In the genomic region with DNA sequence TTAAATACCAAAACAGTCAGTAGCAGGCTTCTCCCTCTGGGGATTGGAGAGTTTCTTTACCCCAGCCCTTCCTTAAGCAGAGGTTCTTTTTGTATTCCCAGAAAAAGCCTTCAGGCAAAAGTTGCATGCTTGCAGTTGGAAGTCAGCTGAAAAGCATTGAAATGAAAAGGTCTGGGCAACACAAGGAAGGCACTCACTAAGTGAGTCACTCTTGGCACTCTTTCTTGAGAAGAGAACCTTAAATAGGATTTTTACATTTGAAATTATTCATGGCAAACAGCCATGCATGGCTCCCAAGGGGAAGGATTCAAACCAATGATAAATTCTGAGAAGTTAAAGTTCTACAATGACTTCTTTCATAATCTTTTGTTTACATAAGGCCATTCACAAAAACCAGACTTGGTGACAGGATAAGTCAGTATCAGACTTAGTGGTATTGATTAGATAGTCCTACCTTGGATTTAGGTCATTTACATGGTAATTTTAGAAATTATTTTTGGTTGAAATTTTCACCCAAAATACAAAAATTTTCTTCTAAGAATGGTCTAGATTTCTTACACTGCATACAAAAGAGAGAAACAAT, we compare ENCODE assay signal across 17 cellular contexts.
DNase-seq lines count a peak whose midpoint lies in the region; ATAC-seq, FAIRE-seq and TF ChIP-seq lines count a peak whose summit lies in the region.
"Had no signal": no experiment of that assay in that cellular context is flagged by ENCODE, and none has a peak within 500 bp of the region (broad histone marks: within the 10 kb centered on the region; RNA-seq: fewer than 3 reads in every experiment).

No MANE protein-coding gene starts in this region.

- no peaks in the 10 kb centered on the region for H4K20me1 ChIP-seq in HepG2 (ENCODE audit: insufficient read depth, low read length)

- H3K4me1 ChIP-seq in liver (ENCODE audit: control insufficient read depth in 4 of 4, insufficient read depth in 4 of 4, low read length in 3 of 4) (peaks cover 2 to 22% (median 12%) of the 10 kb centered on the region in 4 donors), HepG2 (ENCODE audit: insufficient read depth, low read length) (no peaks in the 10 kb centered on the region), uterus (no peaks in the 10 kb centered on the region), upper lobe of right lung (no peaks in the 10 kb centered on the region)

- in situ Hi-C loops in HepG2 (cut with HindIII; ENCODE audit: extremely low pct_ligation_motif_present, low pct_unique_long_range_greater_than_20kb): no loop called here
- in situ Hi-C loops in astrocyte of the spinal cord (cut with HindIII; ENCODE audit: low sequenced_read_pairs): no loop called here

- no peak overlapping the region for H2AFZ ChIP-seq in HepG2 (ENCODE audit: low read length)

- H3K27me3 ChIP-seq in liver (ENCODE audit: control insufficient read depth in 4 of 4, insufficient read depth in 4 of 4, low read length in 3 of 4): no peaks in the 10 kb centered on the region
- H3K27me3 ChIP-seq in HepG2 (ENCODE audit: control insufficient read depth in 1 of 2, insufficient read depth in 2 of 2, low read length in 2 of 2): no peaks in the 10 kb centered on the region
- H3K27me3 ChIP-seq in uterus: no peaks in the 10 kb centered on the region
- H3K27me3 ChIP-seq in upper lobe of right lung: no peaks in the 10 kb centered on the region
- H3K27me3 ChIP-seq: cardiac muscle cell, neutrophil had no signal

- H3K27ac ChIP-seq in liver (ENCODE audit: low read depth in 1 of 2, low read length in 2 of 2): no peak overlapping the region
- H3K27ac ChIP-seq in HepG2 (ENCODE audit: extremely low read length, insufficient read depth, low read length): no peak overlapping the region
- H3K27ac ChIP-seq in uterus: no peak overlapping the region
- no peak overlapping the region for H3K27ac ChIP-seq in upper lobe of right lung
- H3K27ac ChIP-seq: cardiac muscle cell, neutrophil had no signal

- ATAC-seq in HepG2 (no peak), upper lobe of right lung (no peak)
- ATAC-seq: K562 had no signal

- POLR2A ChIA-PET in HepG2 (lab: Yijun Ruan, JAX): no interaction called here

- H3K9ac ChIP-seq in liver (ENCODE audit: low read depth in 1 of 2, low read length in 2 of 2) (no peak overlapping the region), HepG2 (ENCODE audit: insufficient read depth, low read depth, low read length) (no peak overlapping the region)

- H3K4me2 ChIP-seq in HepG2 (ENCODE audit: low read depth, low read length): no peak overlapping the region
- H3K4me2 ChIP-seq: smooth muscle cell had no signal

- H3K4me3 ChIP-seq in liver (ENCODE audit: low read depth in 1 of 3, low read length in 3 of 3) (no peak overlapping the region), HepG2 (replicated peaks in 1 of 3; ENCODE audit: insufficient read depth in 1 of 3, low read depth in 2 of 3, low read length in 3 of 3) (no peak overlapping the region), astrocyte of the spinal cord (ENCODE audit: low read depth, low read length) (no peak overlapping the region), uterus (no peak overlapping the region), upper lobe of right lung (no peak overlapping the region)
- H3K4me3 ChIP-seq: cardiac muscle cell, K562, smooth muscle cell had no signal

- TF ChIP-seq POLR2A in HepG2 (IDR thresholded peaks at IDR 0.05; ENCODE audit: insufficient read depth in 1 of 2, low read depth in 2 of 2, low read length in 2 of 2) (no peak), uterus (IDR thresholded peaks at IDR 0.05) (no peak)

- no peak for FAIRE-seq in HepG2 (lab: Jason Lieb, UNC)
- FAIRE-seq: K562 had no signal

- H3K9me3 ChIP-seq in liver (ENCODE audit: control insufficient read depth in 4 of 4, low read length in 3 of 4) (no peaks in the 10 kb centered on the region), HepG2 (ENCODE audit: low read length) (no peaks in the 10 kb centered on the region), uterus (no peaks in the 10 kb centered on the region), upper lobe of right lung (no peaks in the 10 kb centered on the region)
- H3K9me3 ChIP-seq: neutrophil had no signal

- no peaks in the 10 kb centered on the region for H3K79me2 ChIP-seq in HepG2 (ENCODE audit: insufficient read depth, low read length)

- intact Hi-C loops in HepG2 (cut with micrococcal nuclease; ENCODE audit: unreplicated experiment) (no loop called here), uterus (cut with DNase I; ENCODE audit: low total_unique reads) (no loop called here), upper lobe of right lung (cut with DNase I) (no loop called here)

- no peak for TF ChIP-seq EP300 in HepG2 (IDR thresholded peaks at IDR 0.05; ENCODE audit: low read depth in 2 of 2, low read length in 2 of 2)
- TF ChIP-seq EP300 in HepG2 (CRISPR knock-in tag; IDR thresholded peaks at IDR 0.05; ENCODE audit: borderline replicate concordance): no peak

- no TSS peak for BruUV-seq in HepG2 (replicated peaks; lab: Mats Ljungman, UMichigan)

- TF ChIP-seq CTCF in liver (IDR thresholded peaks at IDR 0.05; ENCODE audit: low read depth, low read length, missing input control) (no peak), HepG2 (CRISPR knock-in tag; IDR thresholded peaks at IDR 0.05) (no peak), astrocyte of the spinal cord (IDR thresholded peaks at IDR 0.05; ENCODE audit: low read depth, low read length) (no peak), uterus (IDR thresholded peaks at IDR 0.05) (no peak), upper lobe of right lung (IDR thresholded peaks at IDR 0.05) (no peak)

- TF ChIP-seq RAD21 in liver (IDR thresholded peaks at IDR 0.05) (no peak), HepG2 (CRISPR knock-in tag; IDR thresholded peaks at IDR 0.05) (no peak)

- DNase-seq in HepG2 (ENCODE audit: low spot score) (no peak), astrocyte of the spinal cord (ENCODE audit: low read depth, low spot score) (peak; percentile 69), foreskin melanocyte (peak; percentile 99), RPMI8226 (no peak), uterus (no peak), upper lobe of right lung (no peak), NCI-H774 (lab: John Stamatoyannopoulos, UW) (no peak)
- DNase-seq: 8988T; activated effector memory CD4-positive, alpha-beta T cell treated with Interleukin-2 at 50 U/mL for 16 hours; mesenchymal stem cell; NCI-H748 treated with DMSO at 0.1 percent for 48 hours; SHP77 had no signal

- CTCF ChIA-PET in HepG2 (lab: Yijun Ruan, JAX; ENCODE audit: low intra/inter-chr PET ratio, low total read pairs): no interaction called here

- no peaks in the 10 kb centered on the region for H3K36me3 ChIP-seq in liver (ENCODE audit: control insufficient read depth in 4 of 4, insufficient read depth in 3 of 4, low read depth in 1 of 4, low read length in 3 of 4)
- no peaks in the 10 kb centered on the region for H3K36me3 ChIP-seq in HepG2 (replicated peaks in 1 of 2; ENCODE audit: control insufficient read depth in 1 of 2, insufficient read depth in 2 of 2, low read length in 2 of 2)
- peaks cover 0 to 3% of the 10 kb centered on the region in 2 donors for H3K36me3 ChIP-seq in uterus
- H3K36me3 ChIP-seq in upper lobe of right lung: no peaks in the 10 kb centered on the region
- H3K36me3 ChIP-seq: cardiac muscle cell, neutrophil had no signal

TF ChIP-seq in liver, 16 proteins besides CTCF, POLR2A, EP300 and RAD21:
- TF ChIP-seq HNF4A (conservative IDR thresholded peaks at IDR 0.05): peak; percentile 13 to 40
- TF ChIP-seq, protein P1, sequence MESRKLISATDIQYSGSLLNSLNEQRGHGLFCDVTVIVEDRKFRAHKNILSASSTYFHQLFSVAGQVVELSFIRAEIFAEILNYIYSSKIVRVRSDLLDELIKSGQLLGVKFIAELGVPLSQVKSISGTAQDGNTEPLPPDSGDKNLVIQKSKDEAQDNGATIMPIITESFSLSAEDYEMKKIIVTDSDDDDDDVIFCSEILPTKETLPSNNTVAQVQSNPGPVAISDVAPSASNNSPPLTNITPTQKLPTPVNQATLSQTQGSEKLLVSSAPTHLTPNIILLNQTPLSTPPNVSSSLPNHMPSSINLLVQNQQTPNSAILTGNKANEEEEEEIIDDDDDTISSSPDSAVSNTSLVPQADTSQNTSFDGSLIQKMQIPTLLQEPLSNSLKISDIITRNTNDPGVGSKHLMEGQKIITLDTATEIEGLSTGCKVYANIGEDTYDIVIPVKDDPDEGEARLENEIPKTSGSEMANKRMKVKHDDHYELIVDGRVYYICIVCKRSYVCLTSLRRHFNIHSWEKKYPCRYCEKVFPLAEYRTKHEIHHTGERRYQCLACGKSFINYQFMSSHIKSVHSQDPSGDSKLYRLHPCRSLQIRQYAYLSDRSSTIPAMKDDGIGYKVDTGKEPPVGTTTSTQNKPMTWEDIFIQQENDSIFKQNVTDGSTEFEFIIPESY (IDR thresholded peaks at IDR 0.05): no peak
TF ChIP-seq in liver: peak in this region for 1.

TF ChIP-seq in HepG2, 621 proteins besides CTCF, POLR2A, EP300 and RAD21 (continues in another document):
- no peak for TF ChIP-seq ZNF597 (CRISPR knock-in tag; IDR thresholded peaks at IDR 0.05)
- no peak for TF ChIP-seq NKX3-1 (CRISPR knock-in tag; IDR thresholded peaks at IDR 0.05)
- TF ChIP-seq FOXK2 (IDR thresholded peaks at IDR 0.05): no peak
- TF ChIP-seq KDM4B (CRISPR knock-in tag; IDR thresholded peaks at IDR 0.05): no peak
- TF ChIP-seq ZNF451 (CRISPR knock-in tag; IDR thresholded peaks at IDR 0.05): no peak
- TF ChIP-seq, protein P2, sequence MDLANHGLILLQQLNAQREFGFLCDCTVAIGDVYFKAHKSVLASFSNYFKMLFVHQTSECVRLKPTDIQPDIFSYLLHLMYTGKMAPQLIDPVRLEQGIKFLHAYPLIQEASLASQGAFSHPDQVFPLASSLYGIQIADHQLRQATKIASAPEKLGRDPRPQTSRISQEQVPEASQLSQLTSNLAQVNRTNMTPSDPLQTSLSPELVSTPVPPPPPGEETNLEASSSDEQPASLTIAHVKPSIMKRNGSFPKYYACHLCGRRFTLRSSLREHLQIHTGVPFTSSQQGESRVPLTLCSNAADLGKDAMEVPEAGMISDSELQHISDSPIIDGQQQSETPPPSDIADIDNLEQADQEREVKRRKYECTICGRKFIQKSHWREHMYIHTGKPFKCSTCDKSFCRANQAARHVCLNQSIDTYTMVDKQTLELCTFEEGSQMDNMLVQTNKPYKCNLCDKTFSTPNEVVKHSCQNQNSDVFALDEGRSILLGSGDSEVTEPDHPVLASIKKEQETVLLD (CRISPR knock-in tag; IDR thresholded peaks at IDR 0.05; ENCODE audit: low read depth): no peak
- TF ChIP-seq ATRX (CRISPR knock-in tag; IDR thresholded peaks at IDR 0.05; ENCODE audit: borderline replicate concordance): no peak

Comparison
In these comparisons a context has a peak if more than half of its experiments do, and no peak if none do; other contexts are left out.
1. DNase-seq: peak in astrocyte of the spinal cord (single experiment) and foreskin melanocyte (single experiment); none in HepG2 (single experiment), RPMI8226 (single experiment), uterus (0 of 2), upper lobe of right lung (single experiment) and NCI-H774 (single experiment).